In the genomic region with DNA sequence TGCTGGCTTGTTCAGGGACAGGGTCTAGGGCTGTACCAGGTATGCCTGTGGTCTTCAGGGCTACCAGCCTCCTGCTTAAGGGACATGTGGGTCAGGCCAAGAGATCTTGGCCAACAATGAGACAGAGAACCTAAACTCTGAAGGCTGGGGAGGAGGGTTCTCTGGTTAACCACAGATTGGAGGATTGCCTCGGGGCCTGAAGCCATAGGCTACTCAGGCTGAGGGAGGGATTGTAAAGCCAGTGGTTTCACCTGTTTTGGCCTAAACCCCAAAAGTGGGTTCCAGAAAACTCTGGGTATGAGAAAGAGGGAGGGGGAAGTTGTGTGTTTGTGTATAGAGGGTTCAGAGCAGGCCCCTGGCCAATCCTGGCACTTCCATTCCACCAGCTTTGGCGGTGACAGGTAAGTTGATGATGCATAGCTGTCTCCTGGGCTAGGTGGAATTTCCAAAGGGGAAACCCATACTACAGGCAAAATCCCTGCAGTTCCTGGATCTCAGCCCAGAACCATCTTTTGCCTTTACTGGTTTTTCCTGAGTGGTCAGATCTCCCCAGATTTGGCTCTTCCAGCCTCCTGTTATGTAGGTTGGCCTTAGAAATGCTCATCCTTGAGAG, we compare ENCODE assay signal across 9 cellular contexts. TPM values are rescaled to one million over a fixed set of nuclear protein-coding genes. Genes with fewer than 3 reads are reported as not detected.
A peak's percentile ranks its signal among the peaks of the same experiment; 100 is the strongest.
DNase-seq lines count a peak whose midpoint lies in the region; ATAC-seq and TF ChIP-seq lines count a peak whose summit lies in the region.
"Had no signal": no experiment of that assay in that cellular context is flagged by ENCODE, and none has a peak within 500 bp of the region (broad histone marks: within the 10 kb centered on the region; RNA-seq: fewer than 3 reads in every experiment).

No MANE protein-coding gene starts in this region.

- H3K4me1 Mint-ChIP-seq in CD14-positive monocyte (peaks cover 25% of the 10 kb centered on the region), nephron progenitor cell (peaks cover 10% of the 10 kb centered on the region)

- H3K9me3 Mint-ChIP-seq in CD14-positive monocyte (no peaks in the 10 kb centered on the region), nephron progenitor cell (no peaks in the 10 kb centered on the region)

- no peak for DNase-seq in CD14-positive monocyte (ENCODE audit: low spot score)
- DNase-seq in NCI-H2029 treated with DMSO at 0.1 percent for 48 hours (lab: John Stamatoyannopoulos, UW): peak; percentile 13
- no peak for DNase-seq in coronary artery (ENCODE audit: low spot score)
- no peak for DNase-seq in nephron progenitor cell

- no peaks in the 10 kb centered on the region for H3K27me3 Mint-ChIP-seq in CD14-positive monocyte (ENCODE audit: low read depth in 3 of 3)
- no peaks in the 10 kb centered on the region for H3K27me3 Mint-ChIP-seq in nephron progenitor cell (ENCODE audit: low read depth, poor library complexity)

- no peak for ATAC-seq in GM18867 (IDR thresholded peaks at IDR 0.05; ENCODE audit: unreplicated experiment)
- ATAC-seq in GM21528 (IDR thresholded peaks at IDR 0.05; ENCODE audit: low FRiP score, unreplicated experiment): no peak
- ATAC-seq in HG02970 (IDR thresholded peaks at IDR 0.05; ENCODE audit: low FRiP score, unreplicated experiment): no peak
- ATAC-seq in GM19463 (IDR thresholded peaks at IDR 0.05; ENCODE audit: unreplicated experiment): no peak

- H3K4me3 ChIP-seq in coronary artery: no peak overlapping the region
- H3K4me3 ChIP-seq: SJSA1 had no signal

- no peak for TF ChIP-seq CTCF in CD14-positive monocyte (IDR thresholded peaks at IDR 0.05)
- TF ChIP-seq CTCF in coronary artery (IDR thresholded peaks at IDR 0.05): no peak
- TF ChIP-seq CTCF in nephron progenitor cell (IDR thresholded peaks at IDR 0.05): no peak

- intact Hi-C loops in CD14-positive monocyte (cut with micrococcal nuclease): no loop called here

- H3K27ac Mint-ChIP-seq in CD14-positive monocyte: peak overlapping the region in 6 of 7 donors; percentile 31 to 83 (median 68)
- H3K27ac Mint-ChIP-seq in nephron progenitor cell: peak overlapping the region; percentile 32

- H3K36me3 Mint-ChIP-seq in CD14-positive monocyte (peaks cover 92 to 98% of the 10 kb centered on the region in 2 donors), nephron progenitor cell (ENCODE audit: low read depth) (peaks cover 83% of the 10 kb centered on the region)

- H3K27ac ChIP-seq in coronary artery: peak overlapping the region; percentile 81 to 94
- H3K27ac ChIP-seq: SJSA1 had no signal

- no peak overlapping the region for H3K4me3 Mint-ChIP-seq in CD14-positive monocyte
- no peak overlapping the region for H3K4me3 Mint-ChIP-seq in nephron progenitor cell

RNA-seq across cellular contexts. Expression of a gene that starts 13.5 kb away (rescaled TPM):
- 10 to 100 TPM in 1 of 2 donors, 1 to 10 TPM in 1; 8.8 to 13.0 TPM for polyA plus RNA-seq in CD14-positive monocyte

RNA-seq across cellular contexts. Expression of a gene that starts 32.3 kb away (rescaled TPM):
- polyA plus RNA-seq in CD14-positive monocyte: 10 to 100 TPM; 22.6 to 30.3 TPM

RNA-seq across cellular contexts. Expression of a gene that starts 57.3 kb away (rescaled TPM):
- polyA plus RNA-seq in CD14-positive monocyte: 10 to 100 TPM; 30.6 to 42.2 TPM
